In the genomic region with DNA sequence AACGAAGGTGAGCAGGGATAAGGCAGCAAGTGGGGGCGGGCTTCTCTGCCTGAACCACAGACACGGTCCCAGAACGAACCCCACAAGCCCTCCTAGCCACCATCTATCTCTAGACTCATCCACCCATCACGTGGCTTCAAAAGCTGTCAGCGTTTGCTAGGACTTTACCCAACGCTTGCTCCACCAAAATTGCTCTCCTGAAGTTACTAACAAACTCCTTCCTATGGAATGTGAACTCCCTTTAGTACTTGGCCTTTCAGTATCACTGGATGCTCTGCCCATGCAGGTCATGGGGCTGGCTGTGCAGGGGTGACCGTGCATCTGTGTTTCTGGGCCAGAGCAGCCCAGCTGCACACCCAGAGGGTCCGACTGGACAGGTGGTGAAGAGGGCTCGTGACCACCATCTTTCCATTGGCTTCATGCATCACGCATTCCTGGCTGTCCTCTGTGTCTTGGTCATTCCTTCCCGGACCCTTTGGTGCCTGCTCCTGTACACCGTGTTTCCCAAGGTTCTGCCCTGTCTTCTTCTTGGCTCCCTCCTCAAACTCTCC, we compare ENCODE assay signal across 21 cellular contexts.
"Had no signal": no experiment of that assay in that cellular context is flagged by ENCODE, and none has a peak within 500 bp of the region (broad histone marks: within the 10 kb centered on the region; RNA-seq: fewer than 3 reads in every experiment).

No MANE protein-coding gene starts in this region.

- H3K4me3 ChIP-seq: dorsolateral prefrontal cortex, esophagus muscularis mucosa, gastrocnemius medialis, hepatocyte, psoas muscle, testis, transverse colon had no signal

- H3K36me3 Mint-ChIP-seq: naive thymus-derived CD4-positive, alpha-beta T cell; stimulated activated naive B cell treated with anti-CD40 and anti-IgM and Interleukin-4, amounts not matched to agents 10 μg/mL and 1 μg/mL and 100 μg/mL, for 72 hours had no signal

- H3K27ac ChIP-seq: dorsolateral prefrontal cortex, epithelial cell of prostate, esophagus muscularis mucosa, gastrocnemius medialis, hepatocyte, psoas muscle, testis, transverse colon had no signal

- H3K4me1 Mint-ChIP-seq: naive thymus-derived CD4-positive, alpha-beta T cell; nephron progenitor cell; stimulated activated naive CD8-positive, alpha-beta T cell treated with anti-CD3 and anti-CD28 coated beads, Interleukin-15, amount 100 ng/mL, for 72 hours had no signal

- H3K27ac Mint-ChIP-seq: naive thymus-derived CD4-positive, alpha-beta T cell had no signal

- H3K27me3 ChIP-seq: dorsolateral prefrontal cortex, esophagus muscularis mucosa, gastrocnemius medialis, hepatocyte, testis, transverse colon had no signal

- H3K9me3 ChIP-seq: esophagus muscularis mucosa, gastrocnemius medialis, psoas muscle, testis, transverse colon had no signal

- H3K4me3 Mint-ChIP-seq: naive thymus-derived CD4-positive, alpha-beta T cell; nephron progenitor cell; stimulated activated naive B cell treated with anti-CD40 and anti-IgM and Interleukin-4, amounts not matched to agents 10 μg/mL and 1 μg/mL and 100 μg/mL, for 72 hours; stimulated activated naive CD8-positive, alpha-beta T cell treated with anti-CD3 and anti-CD28 coated beads, Interleukin-15, amount 100 ng/mL, for 72 hours had no signal

- H3K79me2 ChIP-seq: hepatocyte had no signal

- H3K9me3 Mint-ChIP-seq: naive thymus-derived CD4-positive, alpha-beta T cell; nephron progenitor cell; stimulated activated naive B cell treated with anti-CD40 and anti-IgM and Interleukin-4, amounts not matched to agents 10 μg/mL and 1 μg/mL and 100 μg/mL, for 72 hours; stimulated activated naive CD8-positive, alpha-beta T cell treated with anti-CD3 and anti-CD28 coated beads, Interleukin-15, amount 100 ng/mL, for 72 hours had no signal

- ATAC-seq: gastrocnemius medialis; left colon; left ventricle myocardium superior; naive thymus-derived CD4-positive, alpha-beta T cell; psoas muscle; sciatic nerve; stimulated activated naive B cell treated with anti-CD40 and anti-IgM and Interleukin-4, amounts not matched to agents 10 μg/mL and 1 μg/mL and 100 μg/mL, for 72 hours; stimulated activated naive CD8-positive, alpha-beta T cell treated with anti-CD3 and anti-CD28 coated beads, Interleukin-15, amount 100 ng/mL, for 72 hours had no signal

- DNase-seq: cortex of kidney; dorsolateral prefrontal cortex; effector memory CD4-positive, alpha-beta T cell; gastrocnemius medialis; left colon; left ventricle myocardium superior; mesendoderm; naive thymus-derived CD4-positive, alpha-beta T cell; nephron progenitor cell; psoas muscle; retina; stimulated activated CD4-positive, alpha-beta T cell treated with anti-CD3 and anti-CD28 coated beads, Interleukin-2, amount 100 ng/mL, for 24 hours; stimulated activated CD4-positive, alpha-beta T cell treated with anti-CD3 and anti-CD28 coated beads, Interleukin-4, amount 100 ng/mL, for 4 hours; stimulated activated naive B cell treated with anti-CD40 and anti-IgM and Interleukin-4, amounts not matched to agents 10 μg/mL and 1 μg/mL and 100 μg/mL, for 72 hours; stimulated activated naive CD8-positive, alpha-beta T cell treated with anti-CD3 and anti-CD28 coated beads, Interleukin-15, amount 100 ng/mL, for 72 hours; testis; transverse colon had no signal

- H3K36me3 ChIP-seq: gastrocnemius medialis, transverse colon had no signal

- H3K4me1 ChIP-seq: esophagus muscularis mucosa, gastrocnemius medialis, psoas muscle, testis, transverse colon had no signal

- H3K4me2 ChIP-seq: hepatocyte had no signal

- H2AFZ ChIP-seq: hepatocyte had no signal
